Comparison of ENCODE assay signal across 7 cellular contexts in genomic region chr10:117167346-117168134, GRCh38. TPM values are rescaled to one million over a fixed set of nuclear protein-coding genes. Genes with fewer than 3 reads are reported as not detected.
A peak's percentile ranks its signal among the peaks of the same experiment; 100 is the strongest.
DNase-seq lines count a peak whose midpoint lies in the region; ATAC-seq and TF ChIP-seq lines count a peak whose summit lies in the region.

No MANE protein-coding gene starts in this region.

- H3K4me1 ChIP-seq in NT2/D1 (ENCODE audit: insufficient read depth, insufficient read length), result peaks cover 6% of the 10 kb centered on the region
- H3K4me1 ChIP-seq in esophagus muscularis mucosa, result peaks cover 31 to 52% (median 49%) of the 10 kb centered on the region in 4 donors
- H3K4me1 ChIP-seq in psoas muscle, result peaks cover 8% of the 10 kb centered on the region

- 15% methylated on average over 20 of the region's 47 CpGs for WGBS in esophagus muscularis mucosa
- 5 to 8% (median 8%) methylated on average over 42 to 47 of the region's 47 CpGs for WGBS in psoas muscle, 3 donors

- DNase-seq in NT2/D1 (ENCODE audit: low read depth, low spot score) (no peak), esophagus muscularis mucosa (ENCODE audit: extremely low spot score) (no peak), psoas muscle (no peak), ureter (ENCODE audit: low spot score) (no peak), NCI-H2107 (lab: John Stamatoyannopoulos, UW) (no peak), AG08396 (ENCODE audit: low spot score) (no peak)

- H3K9ac ChIP-seq in NT2/D1 (ENCODE audit: insufficient read length, low read depth), result peak overlapping the region; percentile 61

- H3K27ac ChIP-seq in esophagus muscularis mucosa (replicated peaks in 1 of 4) (no peak overlapping the region), psoas muscle (no peak overlapping the region)

- H3K27me3 ChIP-seq in NT2/D1 (ENCODE audit: insufficient read depth, insufficient read length), result peaks cover 99% of the 10 kb centered on the region
- peaks cover 23 to 100% (median 78%) of the 10 kb centered on the region in 4 donors for H3K27me3 ChIP-seq in esophagus muscularis mucosa
- H3K27me3 ChIP-seq in psoas muscle (ENCODE audit: insufficient read depth in 3 of 3, low read length in 2 of 3), result peaks cover 10 to 97% (median 38%) of the 10 kb centered on the region in 3 donors

- peak overlapping the region; percentile 32 for H3K4me3 ChIP-seq in NT2/D1 (ENCODE audit: insufficient read length, low read depth)
- peak overlapping the region; percentile 2 to 49 (median 32) for H3K4me3 ChIP-seq in esophagus muscularis mucosa
- H3K4me3 ChIP-seq in psoas muscle, result peak overlapping the region; percentile 25

- no peak for TF ChIP-seq CTCF in esophagus muscularis mucosa (IDR thresholded peaks at IDR 0.05)
- no peak for TF ChIP-seq CTCF in psoas muscle (IDR thresholded peaks at IDR 0.05)

- intact Hi-C loops in esophagus muscularis mucosa (cut with DNase I) (no loop called here), psoas muscle (cut with DNase I) (loop anchor here in 1 of 2 donors (5.0 kb wide), 1 partner anchor 485 kb away; no protein-coding TSS in a partner anchor)

- ATAC-seq in GM19455 (IDR thresholded peaks at IDR 0.05; ENCODE audit: unreplicated experiment) (peak; percentile 9), psoas muscle (peak in 2 of 4 donors; percentile 17 to 21)

- H3K36me3 ChIP-seq in NT2/D1 (ENCODE audit: insufficient read depth, insufficient read length, low read length) (no peaks in the 10 kb centered on the region), esophagus muscularis mucosa (no peaks in the 10 kb centered on the region), psoas muscle (ENCODE audit: insufficient read depth in 1 of 2, low read depth in 1 of 2) (no peaks in the 10 kb centered on the region)

- TF ChIP-seq POLR2A in esophagus muscularis mucosa (IDR thresholded peaks at IDR 0.05; ENCODE audit: low read depth), result no peak

- H3K9me3 ChIP-seq in NT2/D1 (ENCODE audit: insufficient read depth, low read length) (no peaks in the 10 kb centered on the region), esophagus muscularis mucosa (no peaks in the 10 kb centered on the region), psoas muscle (no peaks in the 10 kb centered on the region)

- no peak for TF ChIP-seq EP300 in esophagus muscularis mucosa (IDR thresholded peaks at IDR 0.05)

RNA-seq across cellular contexts. Expression of gene VAX1, which starts 29.5 kb away (rescaled TPM):
- not detected for total RNA-seq in esophagus muscularis mucosa
- total RNA-seq in psoas muscle, result not detected
- polyA plus RNA-seq in psoas muscle, result not detected
- not detected for total RNA-seq in ureter

RNA-seq across cellular contexts. Expression of gene KCNK18, which starts 29.7 kb away (rescaled TPM):
- not detected for total RNA-seq in esophagus muscularis mucosa
- not detected for total RNA-seq in psoas muscle
- polyA plus RNA-seq in psoas muscle, result not detected
- total RNA-seq in ureter, result not detected
